In genomic region chr22:26561756-26562417, GRCh38 we compare ENCODE assay signal across 1 cellular context.
TF ChIP-seq lines count a peak whose summit lies in the region.

No MANE protein-coding gene starts in this region.

TF ChIP-seq in K562, 482 proteins besides CTCF, POLR2A, EP300 and RAD21:
- no peak for TF ChIP-seq RBM17 (IDR thresholded peaks at IDR 0.05; ENCODE audit: borderline replicate concordance, low read depth, low read length)
- 0 out of 2 replicates have a peak, but pooled peaks have one; percentile 23 for TF ChIP-seq BCOR (IDR thresholded peaks at IDR 0.05)
- TF ChIP-seq ZFP36 (IDR thresholded peaks at IDR 0.05; ENCODE audit: low read depth, low read length, partially characterized antibody): peak; percentile 70
- TF ChIP-seq POLR2G (IDR thresholded peaks at IDR 0.05; ENCODE audit: low read depth, low read length): 0 out of 2 replicates have a peak, but pooled peaks have one; percentile 21
- peak; percentile 75 for TF ChIP-seq RBM25 (IDR thresholded peaks at IDR 0.05; ENCODE audit: low read depth, low read length, severe bottlenecking)
- no peak for TF ChIP-seq HMG20A (CRISPR knock-in tag; conservative IDR thresholded peaks at IDR 0.05)
- TF ChIP-seq HMG20B (CRISPR knock-in tag; IDR thresholded peaks at IDR 0.05): no peak
